ENCODE assay signal across 1 cellular context in the genomic region with DNA sequence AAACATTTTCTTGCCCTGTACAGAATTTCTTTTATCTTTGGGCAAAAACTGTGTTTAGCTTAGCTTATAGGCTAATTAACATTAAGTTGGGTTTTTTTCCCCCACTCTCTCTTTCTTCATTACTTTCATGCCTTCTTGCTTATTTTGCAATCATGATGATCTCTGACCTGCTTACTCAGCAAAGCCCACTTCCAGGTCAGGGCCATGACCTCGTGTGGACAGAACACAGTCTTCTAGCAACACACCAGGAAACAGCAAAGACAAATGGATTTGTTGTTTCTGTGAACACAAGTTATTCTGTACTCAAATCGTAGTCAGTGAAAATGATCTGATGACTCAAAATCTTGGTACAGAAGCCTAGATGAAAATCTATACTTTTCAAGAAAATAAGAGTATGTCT.
TF ChIP-seq lines count a peak whose summit lies in the region.

No MANE protein-coding gene starts in this region.

TF ChIP-seq in HepG2, 621 proteins besides CTCF, POLR2A, EP300 and RAD21 (continued from another document):
- TF ChIP-seq ZNF180 (CRISPR knock-in tag; IDR thresholded peaks at IDR 0.05; ENCODE audit: borderline replicate concordance, low read depth) (no peak), TEAD3 (CRISPR knock-in tag; optimal IDR thresholded peaks at IDR 0.05; ENCODE audit: borderline replicate concordance) (peak; percentile 92), PAF1 (CRISPR knock-in tag; IDR thresholded peaks at IDR 0.05) (no peak), NCOA2 (CRISPR knock-in tag; IDR thresholded peaks at IDR 0.05) (peak; percentile 96), KDM2A (CRISPR knock-in tag; IDR thresholded peaks at IDR 0.05; ENCODE audit: borderline replicate concordance, low read depth) (0 out of 2 replicates have a peak, but pooled peaks have one; percentile 30), SRSF4 (IDR thresholded peaks at IDR 0.05; ENCODE audit: low read depth, low read length, poor library complexity, severe bottlenecking) (no peak), FOXA1 (IDR thresholded peaks at IDR 0.05) (no peak), FOXA1 (CRISPR knock-in tag; IDR thresholded peaks at IDR 0.05) (peak; percentile 90), MEIS1 (CRISPR knock-in tag; IDR thresholded peaks at IDR 0.05; ENCODE audit: borderline replicate concordance) (no peak), ZNF562 (CRISPR knock-in tag; IDR thresholded peaks at IDR 0.05; ENCODE audit: borderline replicate concordance) (no peak), SNAPC2 (CRISPR knock-in tag; IDR thresholded peaks at IDR 0.05) (peak; percentile 93), ZNF605 (CRISPR knock-in tag; IDR thresholded peaks at IDR 0.05) (no peak), REL (CRISPR knock-in tag; conservative IDR thresholded peaks at IDR 0.05) (no peak), SMAD9 (CRISPR knock-in tag; IDR thresholded peaks at IDR 0.05) (no peak), TOPORS (CRISPR knock-in tag; IDR thresholded peaks at IDR 0.05) (no peak), ZNF775 (CRISPR knock-in tag; IDR thresholded peaks at IDR 0.05; ENCODE audit: borderline replicate concordance) (no peak)
- TF ChIP-seq, protein P1, sequence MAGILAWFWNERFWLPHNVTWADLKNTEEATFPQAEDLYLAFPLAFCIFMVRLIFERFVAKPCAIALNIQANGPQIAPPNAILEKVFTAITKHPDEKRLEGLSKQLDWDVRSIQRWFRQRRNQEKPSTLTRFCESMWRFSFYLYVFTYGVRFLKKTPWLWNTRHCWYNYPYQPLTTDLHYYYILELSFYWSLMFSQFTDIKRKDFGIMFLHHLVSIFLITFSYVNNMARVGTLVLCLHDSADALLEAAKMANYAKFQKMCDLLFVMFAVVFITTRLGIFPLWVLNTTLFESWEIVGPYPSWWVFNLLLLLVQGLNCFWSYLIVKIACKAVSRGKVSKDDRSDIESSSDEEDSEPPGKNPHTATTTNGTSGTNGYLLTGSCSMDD (CRISPR knock-in tag; IDR thresholded peaks at IDR 0.05), result no peak
- TF ChIP-seq, protein P2, sequence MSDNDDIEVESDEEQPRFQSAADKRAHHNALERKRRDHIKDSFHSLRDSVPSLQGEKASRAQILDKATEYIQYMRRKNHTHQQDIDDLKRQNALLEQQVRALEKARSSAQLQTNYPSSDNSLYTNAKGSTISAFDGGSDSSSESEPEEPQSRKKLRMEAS (IDR thresholded peaks at IDR 0.05), result peak; percentile 76
- TF ChIP-seq, protein P3, sequence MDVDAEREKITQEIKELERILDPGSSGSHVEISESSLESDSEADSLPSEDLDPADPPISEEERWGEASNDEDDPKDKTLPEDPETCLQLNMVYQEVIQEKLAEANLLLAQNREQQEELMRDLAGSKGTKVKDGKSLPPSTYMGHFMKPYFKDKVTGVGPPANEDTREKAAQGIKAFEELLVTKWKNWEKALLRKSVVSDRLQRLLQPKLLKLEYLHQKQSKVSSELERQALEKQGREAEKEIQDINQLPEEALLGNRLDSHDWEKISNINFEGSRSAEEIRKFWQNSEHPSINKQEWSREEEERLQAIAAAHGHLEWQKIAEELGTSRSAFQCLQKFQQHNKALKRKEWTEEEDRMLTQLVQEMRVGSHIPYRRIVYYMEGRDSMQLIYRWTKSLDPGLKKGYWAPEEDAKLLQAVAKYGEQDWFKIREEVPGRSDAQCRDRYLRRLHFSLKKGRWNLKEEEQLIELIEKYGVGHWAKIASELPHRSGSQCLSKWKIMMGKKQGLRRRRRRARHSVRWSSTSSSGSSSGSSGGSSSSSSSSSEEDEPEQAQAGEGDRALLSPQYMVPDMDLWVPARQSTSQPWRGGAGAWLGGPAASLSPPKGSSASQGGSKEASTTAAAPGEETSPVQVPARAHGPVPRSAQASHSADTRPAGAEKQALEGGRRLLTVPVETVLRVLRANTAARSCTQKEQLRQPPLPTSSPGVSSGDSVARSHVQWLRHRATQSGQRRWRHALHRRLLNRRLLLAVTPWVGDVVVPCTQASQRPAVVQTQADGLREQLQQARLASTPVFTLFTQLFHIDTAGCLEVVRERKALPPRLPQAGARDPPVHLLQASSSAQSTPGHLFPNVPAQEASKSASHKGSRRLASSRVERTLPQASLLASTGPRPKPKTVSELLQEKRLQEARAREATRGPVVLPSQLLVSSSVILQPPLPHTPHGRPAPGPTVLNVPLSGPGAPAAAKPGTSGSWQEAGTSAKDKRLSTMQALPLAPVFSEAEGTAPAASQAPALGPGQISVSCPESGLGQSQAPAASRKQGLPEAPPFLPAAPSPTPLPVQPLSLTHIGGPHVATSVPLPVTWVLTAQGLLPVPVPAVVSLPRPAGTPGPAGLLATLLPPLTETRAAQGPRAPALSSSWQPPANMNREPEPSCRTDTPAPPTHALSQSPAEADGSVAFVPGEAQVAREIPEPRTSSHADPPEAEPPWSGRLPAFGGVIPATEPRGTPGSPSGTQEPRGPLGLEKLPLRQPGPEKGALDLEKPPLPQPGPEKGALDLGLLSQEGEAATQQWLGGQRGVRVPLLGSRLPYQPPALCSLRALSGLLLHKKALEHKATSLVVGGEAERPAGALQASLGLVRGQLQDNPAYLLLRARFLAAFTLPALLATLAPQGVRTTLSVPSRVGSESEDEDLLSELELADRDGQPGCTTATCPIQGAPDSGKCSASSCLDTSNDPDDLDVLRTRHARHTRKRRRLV (CRISPR knock-in tag; IDR thresholded peaks at IDR 0.05), result no peak
- TF ChIP-seq, protein P4, sequence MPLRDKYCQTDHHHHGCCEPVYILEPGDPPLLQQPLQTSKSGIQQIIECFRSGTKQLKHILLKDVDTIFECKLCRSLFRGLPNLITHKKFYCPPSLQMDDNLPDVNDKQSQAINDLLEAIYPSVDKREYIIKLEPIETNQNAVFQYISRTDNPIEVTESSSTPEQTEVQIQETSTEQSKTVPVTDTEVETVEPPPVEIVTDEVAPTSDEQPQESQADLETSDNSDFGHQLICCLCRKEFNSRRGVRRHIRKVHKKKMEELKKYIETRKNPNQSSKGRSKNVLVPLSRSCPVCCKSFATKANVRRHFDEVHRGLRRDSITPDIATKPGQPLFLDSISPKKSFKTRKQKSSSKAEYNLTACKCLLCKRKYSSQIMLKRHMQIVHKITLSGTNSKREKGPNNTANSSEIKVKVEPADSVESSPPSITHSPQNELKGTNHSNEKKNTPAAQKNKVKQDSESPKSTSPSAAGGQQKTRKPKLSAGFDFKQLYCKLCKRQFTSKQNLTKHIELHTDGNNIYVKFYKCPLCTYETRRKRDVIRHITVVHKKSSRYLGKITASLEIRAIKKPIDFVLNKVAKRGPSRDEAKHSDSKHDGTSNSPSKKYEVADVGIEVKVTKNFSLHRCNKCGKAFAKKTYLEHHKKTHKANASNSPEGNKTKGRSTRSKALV (CRISPR knock-in tag; IDR thresholded peaks at IDR 0.05), result no peak
